ENCODE assay signal across 1 cellular context in genomic region chr18:62329676-62330454, GRCh38.
TF ChIP-seq lines count a peak whose summit lies in the region.

No MANE protein-coding gene starts in this region.

TF ChIP-seq in endothelial cell of umbilical vein, 7 proteins besides CTCF, POLR2A, EP300 and RAD21 (continued from another document):
- TF ChIP-seq GATA2 (IDR thresholded peaks at IDR 0.05; ENCODE audit: insufficient read depth, insufficient read length, low read depth, low read length) (peak; percentile 47), FOS (IDR thresholded peaks at IDR 0.05; ENCODE audit: borderline replicate concordance, insufficient read depth, low read length) (peak; percentile 37)
TF ChIP-seq in endothelial cell of umbilical vein: peak in this region for 4.
